1 cellular context compared by ENCODE assay signal in the genomic region with DNA sequence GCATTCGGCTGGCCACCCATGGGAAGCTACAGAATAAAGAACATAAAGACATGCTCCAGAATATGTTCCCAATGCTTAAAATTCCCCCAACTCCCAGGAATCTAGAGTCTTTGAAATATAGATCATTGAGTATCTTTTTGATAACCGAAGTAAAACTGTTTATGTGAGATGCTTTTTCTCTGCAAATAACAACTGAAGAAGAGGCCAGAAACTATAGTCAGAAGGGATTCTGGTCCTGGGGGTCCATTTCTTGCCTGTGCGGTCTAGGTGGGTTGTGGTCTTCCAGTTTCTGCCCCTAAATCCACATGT.
TF ChIP-seq lines count a peak whose summit lies in the region.

No MANE protein-coding gene starts in this region.

TF ChIP-seq in HepG2, 621 proteins besides CTCF, POLR2A, EP300 and RAD21:
- no peak for TF ChIP-seq ZFP37 (CRISPR knock-in tag; IDR thresholded peaks at IDR 0.05; ENCODE audit: borderline replicate concordance)
- TF ChIP-seq TFE3 (CRISPR knock-in tag; IDR thresholded peaks at IDR 0.05): 0 out of 2 replicates have a peak, but pooled peaks have one; percentile 25
- 0 out of 2 replicates have a peak, but pooled peaks have one; percentile 5 for TF ChIP-seq MXD4 (CRISPR knock-in tag; IDR thresholded peaks at IDR 0.05)
- 0 out of 2 replicates have a peak, but pooled peaks have one; percentile 15 for TF ChIP-seq ZNF770 (CRISPR knock-in tag; IDR thresholded peaks at IDR 0.05)
- 0 out of 2 replicates have a peak, but pooled peaks have one; percentile 0 for TF ChIP-seq MIER3 (CRISPR knock-in tag; IDR thresholded peaks at IDR 0.05; ENCODE audit: borderline replicate concordance)
- TF ChIP-seq ZBTB1 (CRISPR knock-in tag; IDR thresholded peaks at IDR 0.05; ENCODE audit: borderline replicate concordance): no peak
- TF ChIP-seq KDM3A (CRISPR knock-in tag; IDR thresholded peaks at IDR 0.05; ENCODE audit: low read depth): 0 out of 2 replicates have a peak, but pooled peaks have one; percentile 5
